ENCODE assay signal across 12 cellular contexts in genomic region chr3:14410106-14410500, GRCh38. TPM values are rescaled to one million over a fixed set of nuclear protein-coding genes. Genes with fewer than 3 reads are reported as not detected.
DNase-seq lines count a peak whose midpoint lies in the region; ATAC-seq, FAIRE-seq and TF ChIP-seq lines count a peak whose summit lies in the region.
"Had no signal": no experiment of that assay in that cellular context is flagged by ENCODE, and none has a peak within 500 bp of the region (broad histone marks: within the 10 kb centered on the region; RNA-seq: fewer than 3 reads in every experiment).

No MANE protein-coding gene starts in this region.

- peaks cover 62% of the 10 kb centered on the region for H3K79me2 ChIP-seq in OCI-LY1 (ENCODE audit: insufficient read depth, low read length)
- H3K79me2 ChIP-seq in astrocyte (ENCODE audit: insufficient read depth, low read length): peaks cover 68% of the 10 kb centered on the region

- no peaks in the 10 kb centered on the region for H3K27me3 ChIP-seq in OCI-LY1 (ENCODE audit: insufficient read depth, low read length)
- no peaks in the 10 kb centered on the region for H3K27me3 ChIP-seq in astrocyte (ENCODE audit: insufficient read depth, low read length)
- H3K27me3 ChIP-seq: gastroesophageal sphincter had no signal

- peak overlapping the region; percentile 10 for H3K4me3 Mint-ChIP-seq in T-helper 1 cell treated with Interleukin-12 subunit alpha and Interleukin-12 subunit beta and Interleukin-4 antibody, amounts not matched to agents 30 μg/mL and 1 μg/mL, for 36 hours
- no peak overlapping the region for H3K4me3 Mint-ChIP-seq in astrocyte (ENCODE audit: unreplicated experiment)
- H3K4me3 Mint-ChIP-seq: naive thymus-derived CD8-positive, alpha-beta T cell had no signal

- no peaks in the 10 kb centered on the region for H3K27me3 Mint-ChIP-seq in T-helper 1 cell treated with Interleukin-12 subunit alpha and Interleukin-12 subunit beta and Interleukin-4 antibody, amounts not matched to agents 30 μg/mL and 1 μg/mL, for 36 hours (ENCODE audit: low read depth)
- H3K27me3 Mint-ChIP-seq in astrocyte (ENCODE audit: low read depth, unreplicated experiment): no peaks in the 10 kb centered on the region
- H3K27me3 Mint-ChIP-seq: naive thymus-derived CD8-positive, alpha-beta T cell had no signal

- no peak overlapping the region for H2AFZ ChIP-seq in OCI-LY1 (ENCODE audit: low read length)
- no peak overlapping the region for H2AFZ ChIP-seq in astrocyte (ENCODE audit: low read depth, low read length)

- H3K9me2 ChIP-seq in OCI-LY1 (ENCODE audit: low read depth, low read length): no peaks in the 10 kb centered on the region

- TF ChIP-seq CTCF in OCI-LY1 (IDR thresholded peaks at IDR 0.05; ENCODE audit: low read length): no peak
- no peak for TF ChIP-seq CTCF in astrocyte (IDR thresholded peaks at IDR 0.05; ENCODE audit: insufficient read depth, low read depth, low read length)

- H3K9ac ChIP-seq in OCI-LY1 (ENCODE audit: low read length) (no peak overlapping the region; the same call in 1 of the 2 replicates), astrocyte (ENCODE audit: low read length) (peak overlapping the region; percentile 0)

- no peaks in the 10 kb centered on the region for H3K9me3 ChIP-seq in OCI-LY1 (ENCODE audit: low read length)
- no peaks in the 10 kb centered on the region for H3K9me3 ChIP-seq in astrocyte (ENCODE audit: insufficient read depth, low read depth, low read length)
- H3K9me3 ChIP-seq: gastroesophageal sphincter had no signal

- no peaks in the 10 kb centered on the region for H3K9me3 Mint-ChIP-seq in T-helper 1 cell treated with Interleukin-12 subunit alpha and Interleukin-12 subunit beta and Interleukin-4 antibody, amounts not matched to agents 30 μg/mL and 1 μg/mL, for 36 hours
- H3K9me3 Mint-ChIP-seq in astrocyte (ENCODE audit: unreplicated experiment): no peaks in the 10 kb centered on the region
- H3K9me3 Mint-ChIP-seq: naive thymus-derived CD8-positive, alpha-beta T cell had no signal

- FAIRE-seq in astrocyte (lab: Jason Lieb, UNC): no peak

- peaks cover 41% of the 10 kb centered on the region for H3K4me1 Mint-ChIP-seq in T-helper 1 cell treated with Interleukin-12 subunit alpha and Interleukin-12 subunit beta and Interleukin-4 antibody, amounts not matched to agents 30 μg/mL and 1 μg/mL, for 36 hours (ENCODE audit: low read depth)
- H3K4me1 Mint-ChIP-seq in astrocyte (ENCODE audit: low read depth, unreplicated experiment): peaks cover 16% of the 10 kb centered on the region

- H3K4me3 ChIP-seq in OCI-LY1 (ENCODE audit: low read depth, low read length, poor library complexity, severe bottlenecking) (no peak overlapping the region), astrocyte (ENCODE audit: insufficient read depth, low read depth, low read length) (no peak overlapping the region), skin epidermis (no peak overlapping the region)
- H3K4me3 ChIP-seq: gastroesophageal sphincter had no signal

- H4K20me1 ChIP-seq in OCI-LY1 (ENCODE audit: insufficient read depth, low read length) (no peaks in the 10 kb centered on the region), astrocyte (ENCODE audit: insufficient read depth, low read length) (peaks cover 49% of the 10 kb centered on the region)

- no peak for ATAC-seq in GM18519 (IDR thresholded peaks at IDR 0.05; ENCODE audit: low FRiP score, unreplicated experiment)
- ATAC-seq: naive thymus-derived CD8-positive, alpha-beta T cell had no signal

- H3K27ac ChIP-seq in OCI-LY1 (ENCODE audit: low read depth, low read length, poor library complexity, severe bottlenecking) (peak overlapping the region; percentile 55), astrocyte (ENCODE audit: low read depth, low read length) (peak overlapping the region; percentile 32), skin epidermis (peak overlapping the region in 12 of 21 experiments; percentile 1 to 70 (median 52))
- H3K27ac ChIP-seq: gastroesophageal sphincter had no signal

- no peaks in the 10 kb centered on the region for H3F3A ChIP-seq in OCI-LY1 (ENCODE audit: insufficient read depth, low read length)

- peak overlapping the region; percentile 28; the same call in 1 of the 2 replicates for H3K4me2 ChIP-seq in OCI-LY1 (ENCODE audit: low read length)
- H3K4me2 ChIP-seq in astrocyte (ENCODE audit: low read length): peak overlapping the region; percentile 14

- peaks cover 67% of the 10 kb centered on the region for H3K4me1 ChIP-seq in OCI-LY1 (ENCODE audit: insufficient read depth, low read length, severe bottlenecking)
- peaks cover 35% of the 10 kb centered on the region for H3K4me1 ChIP-seq in astrocyte (ENCODE audit: insufficient read depth, low read length)

- H3K36me3 ChIP-seq in OCI-LY1 (ENCODE audit: insufficient read depth, low read length) (peaks cover 43% of the 10 kb centered on the region; the same call in 1 of the 2 replicates), astrocyte (ENCODE audit: insufficient read depth, low read length) (peaks cover 2% of the 10 kb centered on the region)

- no peak for DNase-seq in T-helper 1 cell
- no peak for DNase-seq in astrocyte (ENCODE audit: low read depth)
- no peak for DNase-seq in DMS 273 (lab: John Stamatoyannopoulos, UW; ENCODE audit: unreplicated experiment)
- no peak for DNase-seq in amniotic stem cell (lab: John Stamatoyannopoulos, UW)
- DNase-seq: effector CD4-positive, alpha-beta T cell; naive thymus-derived CD8-positive, alpha-beta T cell; NCI-H2171 had no signal

- peak overlapping the region; percentile 83 for H3K27ac Mint-ChIP-seq in T-helper 1 cell treated with Interleukin-12 subunit alpha and Interleukin-12 subunit beta and Interleukin-4 antibody, amounts not matched to agents 30 μg/mL and 1 μg/mL, for 36 hours
- peak overlapping the region; percentile 90 for H3K27ac Mint-ChIP-seq in astrocyte (ENCODE audit: unreplicated experiment)

- peaks cover 28% of the 10 kb centered on the region for H3K36me3 Mint-ChIP-seq in T-helper 1 cell treated with Interleukin-12 subunit alpha and Interleukin-12 subunit beta and Interleukin-4 antibody, amounts not matched to agents 30 μg/mL and 1 μg/mL, for 36 hours (ENCODE audit: low read depth)
- no peaks in the 10 kb centered on the region for H3K36me3 Mint-ChIP-seq in astrocyte (ENCODE audit: low read depth, unreplicated experiment)

RNA-seq across cellular contexts. Expression of gene SLC6A6, which starts 7.7 kb away (rescaled TPM):
- total RNA-seq in astrocyte: 18.6 and 24.2 TPM in 2 replicates
